Comparison of ENCODE assay signal across 24 cellular contexts in the genomic region with DNA sequence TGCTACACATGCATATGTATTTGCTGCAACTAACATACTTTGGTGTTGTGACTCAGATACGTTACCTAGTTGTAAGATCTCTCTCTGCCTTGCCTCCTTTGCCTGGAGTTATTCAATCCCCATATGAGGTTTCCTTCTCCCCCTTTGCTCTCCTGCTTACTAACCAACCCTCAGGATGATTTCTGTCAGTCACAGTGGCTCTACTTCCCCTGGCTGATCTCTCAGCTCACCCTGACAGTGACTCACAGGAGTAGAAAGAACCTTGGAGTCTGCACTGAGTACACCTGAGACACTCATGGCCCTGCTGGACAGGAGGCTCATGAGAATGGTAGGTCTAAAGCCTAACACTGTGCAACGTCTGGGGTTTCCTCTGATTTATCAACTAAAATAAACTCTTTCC.
DNase-seq lines count a peak whose midpoint lies in the region; ATAC-seq and TF ChIP-seq lines count a peak whose summit lies in the region.
"Had no signal": no experiment of that assay in that cellular context is flagged by ENCODE, and none has a peak within 500 bp of the region (broad histone marks: within the 10 kb centered on the region; RNA-seq: fewer than 3 reads in every experiment).

No MANE protein-coding gene starts in this region.

- BruUV-seq in MCF 10A (replicated peaks; lab: Mats Ljungman, UMichigan), result no TSS peak

- H3K9me3 Mint-ChIP-seq in MCF 10A (ENCODE audit: unreplicated experiment), result no peaks in the 10 kb centered on the region
- H3K9me3 Mint-ChIP-seq in stimulated activated effector memory CD8-positive, alpha-beta T cell treated with anti-CD3 and anti-CD28 coated beads, Interleukin-12 subunit alpha, Interleukin-12 subunit beta, amount 100 ng/mL, for 72 hours, result no peaks in the 10 kb centered on the region
- peaks cover 0 to 3% (median 0%) of the 10 kb centered on the region in 8 donors for H3K9me3 Mint-ChIP-seq in CD4-positive, alpha-beta memory T cell
- H3K9me3 Mint-ChIP-seq: activated CD4-positive, alpha-beta T cell treated with anti-CD3 and anti-CD28 coated beads, Interleukin-2, amount 10 ng/mL, durations not matched to agents 24 days and 14 days had no signal

- no peaks in the 10 kb centered on the region for H4K20me1 ChIP-seq in SK-N-SH (ENCODE audit: insufficient read depth)

- peak; percentile 75 for DNase-seq in MCF 10A (ENCODE audit: unreplicated experiment)
- no peak for DNase-seq in breast epithelium (ENCODE audit: low spot score in 2 of 2)
- DNase-seq in SK-N-SH, result no peak
- peak; percentile 81 to 97 for DNase-seq in foreskin keratinocyte
- DNase-seq in stimulated activated effector memory CD8-positive, alpha-beta T cell treated with anti-CD3 and anti-CD28 coated beads, Interleukin-12 subunit alpha, Interleukin-12 subunit beta, amount 100 ng/mL, for 72 hours (ENCODE audit: low spot score in 2 of 2), result no peak
- DNase-seq in NCI-H82 (lab: John Stamatoyannopoulos, UW), result no peak
- DNase-seq in CD4-positive, alpha-beta memory T cell, result no peak
- no peak for DNase-seq in caudate nucleus (lab: John Stamatoyannopoulos, UW)
- DNase-seq: activated CD4-positive, alpha-beta T cell treated with anti-CD3 and anti-CD28 coated beads, Interleukin-2, amount 10 ng/mL, durations not matched to agents 24 days and 14 days; activated CD8-positive, alpha-beta memory T cell treated with anti-CD3 and anti-CD28 coated beads, Interleukin-2, amount 50 U/mL, for 4 hours; C1 segment of cervical spinal cord; GOT3; hypothalamus; kidney glomerular epithelial cell; naive thymus-derived CD4-positive, alpha-beta T cell; NCI-H2107; NCI-H524 treated with DMSO at 0.1 percent for 48 hours; ovary; Right ventricle myocardium superior; testis had no signal

- POLR2A ChIA-PET in MCF 10A (lab: Yijun Ruan, JAX) (no interaction called here), SK-N-SH (lab: Yijun Ruan, JAX) (no interaction called here)
- POLR2A ChIA-PET in CD4-positive, alpha-beta memory T cell (lab: Charles Lee; ENCODE audit: partially characterized antibody), result no interaction called here

- peaks cover 10% of the 10 kb centered on the region for H3K4me1 Mint-ChIP-seq in MCF 10A (ENCODE audit: insufficient read depth, unreplicated experiment)
- H3K4me1 Mint-ChIP-seq in stimulated activated effector memory CD8-positive, alpha-beta T cell treated with anti-CD3 and anti-CD28 coated beads, Interleukin-12 subunit alpha, Interleukin-12 subunit beta, amount 100 ng/mL, for 72 hours, result peaks cover 9% of the 10 kb centered on the region
- H3K4me1 Mint-ChIP-seq in CD4-positive, alpha-beta memory T cell, result peaks cover 5 to 20% (median 8%) of the 10 kb centered on the region in 4 donors
- H3K4me1 Mint-ChIP-seq: activated CD4-positive, alpha-beta T cell treated with anti-CD3 and anti-CD28 coated beads, Interleukin-2, amount 10 ng/mL, durations not matched to agents 24 days and 14 days; memory B cell had no signal

- intact Hi-C loops in MCF 10A (cut with micrococcal nuclease) (no loop called here), breast epithelium (cut with DNase I; ENCODE audit: low total_unique reads) (no loop called here)
- intact Hi-C loops in CD4-positive, alpha-beta memory T cell (cut with micrococcal nuclease), result no loop called here

- H3K9me2 ChIP-seq in SK-N-SH, result no peaks in the 10 kb centered on the region

- H3K4me1 ChIP-seq in breast epithelium (no peaks in the 10 kb centered on the region), SK-N-SH (ENCODE audit: control insufficient read depth in 1 of 2, insufficient read depth in 2 of 2, low read depth in 1 of 2, low read length in 1 of 2) (peaks cover 0 to 4% of the 10 kb centered on the region in 2 experiments; a peak in 1 of 4 replicates), foreskin keratinocyte (peaks cover 9% of the 10 kb centered on the region)
- no peaks in the 10 kb centered on the region for H3K4me1 ChIP-seq in CD4-positive, alpha-beta memory T cell (ENCODE audit: insufficient read depth, low read length)
- H3K4me1 ChIP-seq: A549, testis had no signal

- H3K9me3 ChIP-seq in breast epithelium (peaks cover 0 to 24% of the 10 kb centered on the region in 2 donors), SK-N-SH (no peaks in the 10 kb centered on the region)
- no peaks in the 10 kb centered on the region for H3K9me3 ChIP-seq in CD4-positive, alpha-beta memory T cell (ENCODE audit: control insufficient read depth in 1 of 2, low read length in 2 of 2)
- H3K9me3 ChIP-seq: A549, ovary, testis had no signal

- H3K79me2 ChIP-seq in SK-N-SH (ENCODE audit: insufficient read depth), result no peaks in the 10 kb centered on the region

- H3K4me2 ChIP-seq in SK-N-SH, result peak overlapping the region; percentile 30; the same call in 1 of the 2 replicates
- H3K4me2 ChIP-seq: A549, KMS-11 had no signal

- H3K27ac ChIP-seq in breast epithelium (no peak overlapping the region), SK-N-SH (ENCODE audit: low read depth in 2 of 2, low read length in 1 of 2) (no peak overlapping the region; a peak in 1 of 4 replicates), foreskin keratinocyte (no peak overlapping the region), caudate nucleus (ENCODE audit: low read depth, low read length) (no peak overlapping the region)
- H3K27ac ChIP-seq in CD4-positive, alpha-beta memory T cell (ENCODE audit: low read depth, low read length), result no peak overlapping the region
- H3K27ac ChIP-seq: A549, KMS-11, ovary, testis had no signal

- no peaks in the 10 kb centered on the region for H3K27me3 Mint-ChIP-seq in MCF 10A (ENCODE audit: insufficient read depth, unreplicated experiment)
- H3K27me3 Mint-ChIP-seq in CD4-positive, alpha-beta memory T cell, result peaks cover 0 to 2% of the 10 kb centered on the region in 2 donors

- no peaks in the 10 kb centered on the region for H3K36me3 Mint-ChIP-seq in MCF 10A (ENCODE audit: insufficient read depth, unreplicated experiment)
- H3K36me3 Mint-ChIP-seq in stimulated activated effector memory CD8-positive, alpha-beta T cell treated with anti-CD3 and anti-CD28 coated beads, Interleukin-12 subunit alpha, Interleukin-12 subunit beta, amount 100 ng/mL, for 72 hours, result no peaks in the 10 kb centered on the region
- no peaks in the 10 kb centered on the region for H3K36me3 Mint-ChIP-seq in CD4-positive, alpha-beta memory T cell
- H3K36me3 Mint-ChIP-seq: memory B cell; naive thymus-derived CD4-positive, alpha-beta T cell had no signal

- no peak for TF ChIP-seq EP300 in SK-N-SH (IDR thresholded peaks at IDR 0.05; ENCODE audit: borderline replicate concordance in 1 of 2, low read depth in 1 of 2, low read length in 1 of 2)

- H3K4me3 Mint-ChIP-seq in MCF 10A (ENCODE audit: unreplicated experiment), result no peak overlapping the region
- no peak overlapping the region for H3K4me3 Mint-ChIP-seq in stimulated activated effector memory CD8-positive, alpha-beta T cell treated with anti-CD3 and anti-CD28 coated beads, Interleukin-12 subunit alpha, Interleukin-12 subunit beta, amount 100 ng/mL, for 72 hours
- no peak overlapping the region for H3K4me3 Mint-ChIP-seq in CD4-positive, alpha-beta memory T cell
- H3K4me3 Mint-ChIP-seq: activated CD4-positive, alpha-beta T cell treated with anti-CD3 and anti-CD28 coated beads, Interleukin-2, amount 10 ng/mL, durations not matched to agents 24 days and 14 days; memory B cell had no signal

- ATAC-seq in foreskin keratinocyte, result peak; percentile 99
- ATAC-seq in stimulated activated effector memory CD8-positive, alpha-beta T cell treated with anti-CD3 and anti-CD28 coated beads, Interleukin-12 subunit alpha, Interleukin-12 subunit beta, amount 100 ng/mL, for 72 hours, result peak; percentile 67
- ATAC-seq: naive thymus-derived CD4-positive, alpha-beta T cell; sciatic nerve had no signal

- WGBS in SK-N-SH (ENCODE audit: low lambda C conversion rate), result 28% methylated on average over 2 of the region's 2 CpGs

- H3F3A ChIP-seq in SK-N-SH (replicated peaks; ENCODE audit: insufficient read depth), result no peaks in the 10 kb centered on the region

- H2AFZ ChIP-seq in SK-N-SH (ENCODE audit: low read depth), result no peak overlapping the region

- no peak overlapping the region for H3K9ac ChIP-seq in SK-N-SH
- H3K9ac ChIP-seq: KMS-11 had no signal

- TF ChIP-seq RAD21 in SK-N-SH (IDR thresholded peaks at IDR 0.05; ENCODE audit: low read length), result no peak

- no peak overlapping the region for H3K4me3 ChIP-seq in breast epithelium
- H3K4me3 ChIP-seq in SK-N-SH (ENCODE audit: low read depth in 2 of 2, low read length in 1 of 2), result no peak overlapping the region
- H3K4me3 ChIP-seq in CD4-positive, alpha-beta memory T cell (ENCODE audit: low read length in 2 of 2), result no peak overlapping the region
- H3K4me3 ChIP-seq: A549, ovary, testis had no signal

- H3K27me3 ChIP-seq in breast epithelium (no peaks in the 10 kb centered on the region), SK-N-SH (ENCODE audit: insufficient read depth) (no peaks in the 10 kb centered on the region), foreskin keratinocyte (no peaks in the 10 kb centered on the region)
- H3K27me3 ChIP-seq in CD4-positive, alpha-beta memory T cell (ENCODE audit: insufficient read depth, low read length), result no peaks in the 10 kb centered on the region
- H3K27me3 ChIP-seq: ovary, testis had no signal

- H3K27ac Mint-ChIP-seq in MCF 10A (ENCODE audit: low read depth, unreplicated experiment), result no peak overlapping the region
- no peak overlapping the region for H3K27ac Mint-ChIP-seq in stimulated activated effector memory CD8-positive, alpha-beta T cell treated with anti-CD3 and anti-CD28 coated beads, Interleukin-12 subunit alpha, Interleukin-12 subunit beta, amount 100 ng/mL, for 72 hours
- no peak overlapping the region for H3K27ac Mint-ChIP-seq in CD4-positive, alpha-beta memory T cell
- H3K27ac Mint-ChIP-seq: activated CD4-positive, alpha-beta T cell treated with anti-CD3 and anti-CD28 coated beads, Interleukin-2, amount 10 ng/mL, durations not matched to agents 24 days and 14 days; memory B cell had no signal

- H3K36me3 ChIP-seq in breast epithelium (no peaks in the 10 kb centered on the region), SK-N-SH (replicated peaks in 1 of 2; ENCODE audit: control insufficient read depth in 1 of 2, insufficient read depth in 2 of 2, low read length in 1 of 2) (no peaks in the 10 kb centered on the region)
- no peaks in the 10 kb centered on the region for H3K36me3 ChIP-seq in CD4-positive, alpha-beta memory T cell (ENCODE audit: insufficient read depth, low read length)
- H3K36me3 ChIP-seq: ovary had no signal

- TF ChIP-seq CTCF in MCF 10A (IDR thresholded peaks at IDR 0.05; ENCODE audit: unreplicated experiment) (no peak), breast epithelium (IDR thresholded peaks at IDR 0.05) (no peak), SK-N-SH (IDR thresholded peaks at IDR 0.05) (no peak), foreskin keratinocyte (conservative IDR thresholded peaks at IDR 0.05) (no peak)

- CTCF ChIA-PET in MCF 10A (lab: Yijun Ruan, JAX) (interaction anchor here (0.5 to 0.7 kb wide), 3 partner anchors 17 to 883 kb away, joined by 3 to 4 read pairs (median 3); no protein-coding TSS in a partner anchor), SK-N-SH (lab: Yijun Ruan, JAX) (interaction anchor here (1.1 to 1.7 kb wide), 2 partner anchors 15 to 114 kb away, joined by 3 to 4 read pairs; no protein-coding TSS in a partner anchor)
- CTCF ChIA-PET in CD4-positive, alpha-beta memory T cell (lab: Charles Lee; ENCODE audit: partially characterized antibody), result interaction anchor here (1.4 kb wide), 1 partner anchor 74 kb away, joined by 3 read pairs; no protein-coding TSS in a partner anchor

- TF ChIP-seq POLR2A in breast epithelium (IDR thresholded peaks at IDR 0.05), result no peak

Comparison
In these comparisons a context has a peak if more than half of its experiments do, and no peak if none do; other contexts are left out.
1. DNase-seq: peak in MCF 10A (single experiment) and foreskin keratinocyte (2 of 2); none in breast epithelium (0 of 2), SK-N-SH (single experiment), stimulated activated effector memory CD8-positive, alpha-beta T cell treated with anti-CD3 and anti-CD28 coated beads, Interleukin-12 subunit alpha, Interleukin-12 subunit beta, amount 100 ng/mL, for 72 hours (0 of 2), NCI-H82 (single experiment), CD4-positive, alpha-beta memory T cell (0 of 5) and caudate nucleus (0 of 61).